In the genomic region with DNA sequence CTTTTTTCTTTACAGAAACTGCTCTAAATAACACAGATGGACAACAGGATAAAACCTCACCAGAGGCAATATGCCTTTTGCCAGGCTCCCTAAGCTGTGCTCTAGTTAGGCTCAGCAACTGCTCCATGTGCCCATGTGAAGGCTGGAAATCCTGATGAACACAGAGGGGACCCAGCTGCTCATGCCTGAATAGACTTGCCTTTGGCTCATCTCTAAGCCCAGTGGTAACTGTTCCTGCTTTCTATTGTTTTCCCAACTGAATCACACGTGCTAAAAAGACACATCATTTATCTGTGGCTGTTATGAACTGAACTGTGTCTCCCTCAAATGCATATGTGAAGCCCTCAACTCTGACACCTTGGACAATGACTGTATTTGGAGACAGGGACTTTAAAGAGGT, we compare ENCODE assay signal across 10 cellular contexts.
DNase-seq lines count a peak whose midpoint lies in the region; ATAC-seq, FAIRE-seq and TF ChIP-seq lines count a peak whose summit lies in the region.
"Had no signal": no experiment of that assay in that cellular context is flagged by ENCODE, and none has a peak within 500 bp of the region (broad histone marks: within the 10 kb centered on the region; RNA-seq: fewer than 3 reads in every experiment).

No MANE protein-coding gene starts in this region.

- H3F3A ChIP-seq in SU-DHL-6 (ENCODE audit: insufficient read depth) = peaks cover 6% of the 10 kb centered on the region; the same call in 1 of the 2 replicates

- no peak overlapping the region for H3K23ac ChIP-seq in H9 (ENCODE audit: insufficient read length, low read depth, low read length)

- H4K8ac ChIP-seq in H9 (replicated peaks; ENCODE audit: insufficient read length, low read depth, low read length) = no peak overlapping the region

- no peak overlapping the region for H2AK5ac ChIP-seq in H9 (ENCODE audit: insufficient read length, low read length)

- H3K36me3 ChIP-seq in SU-DHL-6 (ENCODE audit: low read length) = no peaks in the 10 kb centered on the region
- H3K36me3 ChIP-seq in parathyroid adenoma (ENCODE audit: control insufficient read depth, insufficient read depth, low read length) = no peaks in the 10 kb centered on the region

- H3K79me1 ChIP-seq in H9 (ENCODE audit: insufficient read depth, low read depth, low read length, poor library complexity, severe bottlenecking) = no peaks in the 10 kb centered on the region

- H3K4ac ChIP-seq in H9 (ENCODE audit: low read depth, low read length) = no peak overlapping the region

- H3K9ac ChIP-seq in SU-DHL-6 (ENCODE audit: low read length) (no peak overlapping the region), parathyroid adenoma (no peak overlapping the region), H9 (ENCODE audit: extremely low read depth, insufficient read length, low read length) (no peak overlapping the region)

- H3K27me3 ChIP-seq in SU-DHL-6 (ENCODE audit: low read length) = no peaks in the 10 kb centered on the region
- no peaks in the 10 kb centered on the region for H3K27me3 ChIP-seq in foreskin keratinocyte
- no peaks in the 10 kb centered on the region for H3K27me3 ChIP-seq in parathyroid adenoma (ENCODE audit: control insufficient read depth, insufficient read depth, low read length)
- H3K27me3 ChIP-seq in H9 (ENCODE audit: insufficient read depth, low read length) = no peaks in the 10 kb centered on the region

- H3K27ac Mint-ChIP-seq in H9 = peak overlapping the region in 1 of 3 experiments; percentile 74; a peak in 2 of 7 replicates

- no peak overlapping the region for H3T11ph ChIP-seq in H9 (ENCODE audit: low read length)

- no peak overlapping the region for H4K91ac ChIP-seq in H9 (ENCODE audit: insufficient read length, low read depth, low read length)

- H2BK5ac ChIP-seq in H9 (ENCODE audit: insufficient read length, low read length) = no peak overlapping the region

- H2BK120ac ChIP-seq in H9 (ENCODE audit: low read depth, low read length, poor library complexity, severe bottlenecking) = no peak overlapping the region

- H3K23me2 ChIP-seq in H9 (ENCODE audit: insufficient read length, low read depth, low read length, poor library complexity, severe bottlenecking) = no peaks in the 10 kb centered on the region

- no peaks in the 10 kb centered on the region for H3K9me3 Mint-ChIP-seq in H9

- no peak overlapping the region for H3K4me3 Mint-ChIP-seq in H9

- FAIRE-seq in GM12891 (lab: Jason Lieb, UNC) = peak; percentile 48

- no peak overlapping the region for H3K56ac ChIP-seq in H9 (ENCODE audit: insufficient read length, low read depth, low read length)

- H3K4me1 ChIP-seq in foreskin keratinocyte (peaks cover 7% of the 10 kb centered on the region), parathyroid adenoma (peaks cover 32% of the 10 kb centered on the region), H9 (ENCODE audit: insufficient read depth, low read length) (no peaks in the 10 kb centered on the region)

- H3K79me2 ChIP-seq in SU-DHL-6 (ENCODE audit: insufficient read depth, low read length) (no peaks in the 10 kb centered on the region), parathyroid adenoma (peaks cover 17% of the 10 kb centered on the region), H9 (ENCODE audit: insufficient read depth, low read length) (no peaks in the 10 kb centered on the region)

- DNase-seq in GM12891 (ENCODE audit: insufficient read length, low spot score) = no peak
- peak; percentile 58 to 75 for DNase-seq in foreskin keratinocyte
- no peak for DNase-seq in LoVo (ENCODE audit: low spot score)
- no peak for DNase-seq in H9
- DNase-seq in activated CD4-positive, alpha-beta T cell treated with anti-CD3 and anti-CD28 coated beads, Interleukin-2, amount 50 U/mL, for 4 hours = no peak
- DNase-seq: Calu3, NCI-H1092 had no signal

- no peak overlapping the region for H3K14ac ChIP-seq in H9 (ENCODE audit: insufficient read depth, low read length)

- no peak overlapping the region for H2BK20ac ChIP-seq in H9 (ENCODE audit: low read depth, low read length, poor library complexity, severe bottlenecking)

- no peak overlapping the region for H4K5ac ChIP-seq in H9 (ENCODE audit: insufficient read length, low read depth, low read length)

- peaks cover 17 to 18% of the 10 kb centered on the region in 2 experiments for H3K4me1 Mint-ChIP-seq in H9

- H3K9me2 ChIP-seq in SU-DHL-6 (replicated peaks; ENCODE audit: insufficient read depth, low read length) = no peaks in the 10 kb centered on the region

- H3K27ac ChIP-seq in SU-DHL-6 (ENCODE audit: low read depth, low read length) (peak overlapping the region; percentile 39; the same call in 1 of the 2 replicates), foreskin keratinocyte (no peak overlapping the region), parathyroid adenoma (peak overlapping the region; percentile 76), H9 (ENCODE audit: insufficient read length, low read depth, low read length) (no peak overlapping the region)

- no peak for TF ChIP-seq POLR2A in GM12891 (IDR thresholded peaks at IDR 0.05; ENCODE audit: low read depth, low read length)

- WGBS in H9 (ENCODE audit: extremely low coverage, insufficient read length, low lambda C conversion rate) = no CpG with 5 or more reads among the region's 1 CpG

- H2AFZ ChIP-seq in SU-DHL-6 (ENCODE audit: low read depth, low read length, severe bottlenecking) = no peak overlapping the region
- H2AFZ ChIP-seq in parathyroid adenoma = no peak overlapping the region
- no peak overlapping the region for H2AFZ ChIP-seq in H9 (ENCODE audit: low read length)

- no peak overlapping the region for H2BK15ac ChIP-seq in H9 (ENCODE audit: low read depth, low read length)

- no peak overlapping the region for H3K18ac ChIP-seq in H9 (ENCODE audit: insufficient read length, low read depth, low read length)

- peaks cover 0 to 6% (median 2%) of the 10 kb centered on the region in 3 experiments; a peak in 2 of 7 replicates for H3K36me3 Mint-ChIP-seq in H9 (ENCODE audit: insufficient read depth in 1 of 3, low read depth in 3 of 3)

- no peaks in the 10 kb centered on the region for H4K20me1 ChIP-seq in SU-DHL-6 (ENCODE audit: low read depth, low read length)
- H4K20me1 ChIP-seq in H9 (ENCODE audit: control insufficient read depth, insufficient read depth, insufficient read length) = no peaks in the 10 kb centered on the region

- ATAC-seq in foreskin keratinocyte (peak; percentile 82), HG03432 (IDR thresholded peaks at IDR 0.05; ENCODE audit: unreplicated experiment) (no peak)

- H3K9me3 ChIP-seq in SU-DHL-6 (ENCODE audit: insufficient read depth, low read length) (no peaks in the 10 kb centered on the region), parathyroid adenoma (ENCODE audit: control insufficient read depth, low read length) (no peaks in the 10 kb centered on the region), H9 (ENCODE audit: control insufficient read depth, low read depth, low read length) (no peaks in the 10 kb centered on the region)

- TF ChIP-seq CTCF in SU-DHL-6 (IDR thresholded peaks at IDR 0.05; ENCODE audit: insufficient read depth, low read length, poor library complexity, severe bottlenecking) = no peak
- TF ChIP-seq CTCF in foreskin keratinocyte (conservative IDR thresholded peaks at IDR 0.05) = peak; percentile 36
- TF ChIP-seq CTCF in parathyroid adenoma (IDR thresholded peaks at IDR 0.05) = no peak
- no peak for TF ChIP-seq CTCF in H9 (conservative IDR thresholded peaks at IDR 0.05)

- no peak overlapping the region for H3K4me3 ChIP-seq in SU-DHL-6 (ENCODE audit: insufficient read depth, low read length, poor library complexity, severe bottlenecking)
- no peak overlapping the region for H3K4me3 ChIP-seq in parathyroid adenoma (ENCODE audit: low read depth, low read length)

- no peak overlapping the region for H3K4me2 ChIP-seq in SU-DHL-6 (ENCODE audit: low read depth, low read length, poor library complexity, severe bottlenecking)
- no peak overlapping the region for H3K4me2 ChIP-seq in parathyroid adenoma (ENCODE audit: low read length)
- no peak overlapping the region for H3K4me2 ChIP-seq in H9 (ENCODE audit: insufficient read depth, insufficient read length, low read length)

- no peaks in the 10 kb centered on the region for H3K27me3 Mint-ChIP-seq in H9 (ENCODE audit: low read depth)

- no peak overlapping the region for H2BK12ac ChIP-seq in H9 (ENCODE audit: insufficient read length, low read depth, low read length)

TF ChIP-seq in GM12891, 5 proteins besides CTCF, POLR2A, EP300 and RAD21:
- no peak for TF ChIP-seq SPI1 (IDR thresholded peaks at IDR 0.05; ENCODE audit: low read depth, low read length)
- TF ChIP-seq PAX5 (IDR thresholded peaks at IDR 0.05; ENCODE audit: insufficient read depth, low read length, severe bottlenecking) = no peak
- no peak for TF ChIP-seq TAF1 (IDR thresholded peaks at IDR 0.05; ENCODE audit: low read depth, low read length)
- no peak for TF ChIP-seq POU2F2 (IDR thresholded peaks at IDR 0.05; ENCODE audit: low read depth, low read length)
- TF ChIP-seq POLR2AphosphoS5 (IDR thresholded peaks at IDR 0.05; ENCODE audit: low read depth, low read length) = no peak

Comparison
In these comparisons a context has a peak if more than half of its experiments do, and no peak if none do; other contexts are left out.
1. DNase-seq: peak in foreskin keratinocyte (2 of 2); none in GM12891 (single experiment), LoVo (single experiment), H9 (single experiment) and activated CD4-positive, alpha-beta T cell treated with anti-CD3 and anti-CD28 coated beads, Interleukin-2, amount 50 U/mL, for 4 hours (0 of 2).
2. H3K27ac ChIP-seq: peak in SU-DHL-6 (single experiment) and parathyroid adenoma (single experiment); none in foreskin keratinocyte (single experiment) and H9 (single experiment).